In genomic region chr3:132662212-132662611, GRCh38 we compare ENCODE assay signal across 1 cellular context.
TF ChIP-seq lines count a peak whose summit lies in the region.

No MANE protein-coding gene starts in this region.

TF ChIP-seq in HepG2, 621 proteins besides CTCF, POLR2A, EP300 and RAD21:
- TF ChIP-seq SAP130 (CRISPR knock-in tag; IDR thresholded peaks at IDR 0.05; ENCODE audit: low read depth) (0 out of 2 replicates have a peak, but pooled peaks have one; percentile 21), ZNF460 (CRISPR knock-in tag; IDR thresholded peaks at IDR 0.05; ENCODE audit: borderline replicate concordance) (no peak), ZNF850 (CRISPR knock-in tag; conservative IDR thresholded peaks at IDR 0.05) (no peak), FOXP1 (IDR thresholded peaks at IDR 0.05) (no peak), FOXP1 (CRISPR knock-in tag; IDR thresholded peaks at IDR 0.05) (peak; percentile 29; the same call in 1 of the 2 replicates), ZNF530 (CRISPR knock-in tag; IDR thresholded peaks at IDR 0.05; ENCODE audit: low read depth) (no peak), GATAD2A (CRISPR knock-in tag; IDR thresholded peaks at IDR 0.05) (0 out of 2 replicates have a peak, but pooled peaks have one; percentile 16), SOX13 (IDR thresholded peaks at IDR 0.05) (no peak), SOX13 (CRISPR knock-in tag; conservative IDR thresholded peaks at IDR 0.05 in 1 of 2, IDR thresholded peaks at IDR 0.05 in 1 of 2) (peak in 1 of 2 experiments; percentile 72; a peak in 2 of 4 replicates), FOXA1 (IDR thresholded peaks at IDR 0.05) (peak; percentile 10; the same call in 1 of the 2 replicates), FOXA1 (CRISPR knock-in tag; IDR thresholded peaks at IDR 0.05) (no peak), ARID5B (CRISPR knock-in tag; IDR thresholded peaks at IDR 0.05) (peak; percentile 49; the same call in 1 of the 2 replicates), ZBTB40 (IDR thresholded peaks at IDR 0.05) (peak; percentile 44), ZBTB40 (CRISPR knock-in tag; IDR thresholded peaks at IDR 0.05) (no peak; the same call in 1 of the 2 replicates), SMARCC2 (IDR thresholded peaks at IDR 0.05) (no peak), SOX5 (CRISPR knock-in tag; IDR thresholded peaks at IDR 0.05; ENCODE audit: borderline replicate concordance) (peak; percentile 35; the same call in 1 of the 2 replicates), FOXA3 (CRISPR knock-in tag; IDR thresholded peaks at IDR 0.05) (peak; percentile 67)
- TF ChIP-seq, protein P1, sequence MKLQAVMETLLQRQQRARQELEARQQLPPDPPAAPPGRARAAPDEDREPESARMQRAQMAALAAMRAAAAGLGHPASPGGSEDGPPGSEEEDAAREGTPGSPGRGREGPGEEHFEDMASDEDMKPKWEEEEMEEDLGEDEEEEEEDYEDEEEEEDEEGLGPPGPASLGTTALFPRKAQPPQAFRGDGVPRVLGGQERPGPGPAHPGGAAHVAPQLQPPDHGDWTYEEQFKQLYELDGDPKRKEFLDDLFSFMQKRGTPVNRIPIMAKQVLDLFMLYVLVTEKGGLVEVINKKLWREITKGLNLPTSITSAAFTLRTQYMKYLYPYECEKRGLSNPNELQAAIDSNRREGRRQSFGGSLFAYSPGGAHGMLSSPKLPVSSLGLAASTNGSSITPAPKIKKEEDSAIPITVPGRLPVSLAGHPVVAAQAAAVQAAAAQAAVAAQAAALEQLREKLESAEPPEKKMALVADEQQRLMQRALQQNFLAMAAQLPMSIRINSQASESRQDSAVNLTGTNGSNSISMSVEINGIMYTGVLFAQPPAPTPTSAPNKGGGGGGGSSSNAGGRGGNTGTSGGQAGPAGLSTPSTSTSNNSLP (IDR thresholded peaks at IDR 0.05; ENCODE audit: low read depth, low read length): peak; percentile 63; the same call in 1 of the 2 replicates
